In the genomic region with DNA sequence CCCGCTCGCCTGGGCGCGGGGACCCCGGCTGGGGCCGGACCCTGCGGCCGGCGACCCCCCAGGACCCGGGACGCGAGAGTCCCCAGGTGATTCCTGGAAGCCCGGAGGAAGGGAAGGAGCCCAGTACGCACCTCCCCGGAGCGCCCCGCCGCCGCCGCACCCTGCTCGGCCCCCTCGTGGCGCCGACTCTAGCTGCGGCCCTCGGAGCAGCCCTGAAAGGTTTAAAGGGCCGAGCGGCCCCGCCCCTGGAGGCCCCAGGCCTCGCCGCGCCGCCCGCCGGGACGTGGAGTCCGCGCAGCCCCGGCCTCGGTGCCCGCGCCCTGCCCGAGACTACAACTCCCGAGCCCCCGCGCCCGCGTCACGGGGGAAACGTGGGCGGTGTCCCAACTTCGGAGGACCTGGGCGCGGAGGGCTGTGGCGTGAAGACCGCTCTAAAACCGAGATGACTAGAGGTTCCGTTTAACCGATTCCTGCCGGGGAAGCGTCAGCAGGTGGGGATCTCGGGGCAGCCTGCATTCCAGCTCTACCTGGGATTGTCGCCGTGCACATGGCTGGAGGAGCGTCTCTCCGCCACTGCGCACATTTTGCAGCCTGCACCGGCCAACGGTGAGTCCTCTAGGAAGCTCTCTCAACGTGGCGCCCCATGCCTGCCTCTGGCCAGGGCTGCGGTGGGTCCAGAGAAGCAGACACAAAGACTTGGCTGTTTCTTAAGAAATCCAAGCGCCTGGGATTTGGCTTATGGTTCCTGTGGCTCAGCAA, we compare ENCODE assay signal across 8 cellular contexts.
DNase-seq lines count a peak whose midpoint lies in the region; ATAC-seq and TF ChIP-seq lines count a peak whose summit lies in the region.

A gene with protein sequence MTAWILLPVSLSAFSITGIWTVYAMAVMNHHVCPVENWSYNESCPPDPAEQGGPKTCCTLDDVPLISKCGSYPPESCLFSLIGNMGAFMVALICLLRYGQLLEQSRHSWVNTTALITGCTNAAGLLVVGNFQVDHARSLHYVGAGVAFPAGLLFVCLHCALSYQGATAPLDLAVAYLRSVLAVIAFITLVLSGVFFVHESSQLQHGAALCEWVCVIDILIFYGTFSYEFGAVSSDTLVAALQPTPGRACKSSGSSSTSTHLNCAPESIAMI (minus strand): TSS at position 223 of the 759 bp plus-strand sequence. CDS start 750 bp downstream, outside the sequence.

- H3K4me3 ChIP-seq in AG10803 (ENCODE audit: low read length) = peak within 1 kb of the TSS; percentile 99

- H3K27ac ChIP-seq in cingulate gyrus (ENCODE audit: low read depth, low read length) = peak within 1 kb of the TSS; percentile 79
- H3K27ac ChIP-seq in layer of hippocampus (ENCODE audit: low read depth, low read length) = peak within 1 kb of the TSS; percentile 85

- DNase-seq in AG10803 (ENCODE audit: low read depth) (peak; percentile 86), NCI-H510A (lab: John Stamatoyannopoulos, UW) (peak; percentile 94)
- DNase-seq in activated CD4-positive, alpha-beta T cell treated with anti-CD3 and anti-CD28 coated beads for 4 hours = peak; percentile 83 to 84
- DNase-seq in stimulated activated CD4-positive, alpha-beta T cell treated with anti-CD3 and anti-CD28 coated beads, Interleukin-1b, Interleukin-23, amount 100 ng/mL, for 4 hours (ENCODE audit: low read depth in 2 of 2) = peak; percentile 75 to 89

- H3K27me3 ChIP-seq in layer of hippocampus (ENCODE audit: control insufficient read depth, insufficient read depth, low read length) = no peaks in the 10 kb centered on the region

- TF ChIP-seq CTCF in AG10803 (conservative IDR thresholded peaks at IDR 0.05; ENCODE audit: low read length) = 0 out of 2 replicates have a peak, but pooled peaks have one; percentile 1

- peak; percentile 95 for ATAC-seq in GM18909 (IDR thresholded peaks at IDR 0.05; ENCODE audit: poor library complexity, unreplicated experiment)
- peak; percentile 90 for ATAC-seq in HG03139 (IDR thresholded peaks at IDR 0.05; ENCODE audit: unreplicated experiment)

Comparison
In these comparisons a context has a peak if more than half of its experiments do, and no peak if none do; other contexts are left out.
1. Peak in every context shown above with its lines: DNase-seq, ATAC-seq, H3K4me3 ChIP-seq and H3K27ac ChIP-seq.